14 cellular contexts compared by ENCODE assay signal in the genomic region with DNA sequence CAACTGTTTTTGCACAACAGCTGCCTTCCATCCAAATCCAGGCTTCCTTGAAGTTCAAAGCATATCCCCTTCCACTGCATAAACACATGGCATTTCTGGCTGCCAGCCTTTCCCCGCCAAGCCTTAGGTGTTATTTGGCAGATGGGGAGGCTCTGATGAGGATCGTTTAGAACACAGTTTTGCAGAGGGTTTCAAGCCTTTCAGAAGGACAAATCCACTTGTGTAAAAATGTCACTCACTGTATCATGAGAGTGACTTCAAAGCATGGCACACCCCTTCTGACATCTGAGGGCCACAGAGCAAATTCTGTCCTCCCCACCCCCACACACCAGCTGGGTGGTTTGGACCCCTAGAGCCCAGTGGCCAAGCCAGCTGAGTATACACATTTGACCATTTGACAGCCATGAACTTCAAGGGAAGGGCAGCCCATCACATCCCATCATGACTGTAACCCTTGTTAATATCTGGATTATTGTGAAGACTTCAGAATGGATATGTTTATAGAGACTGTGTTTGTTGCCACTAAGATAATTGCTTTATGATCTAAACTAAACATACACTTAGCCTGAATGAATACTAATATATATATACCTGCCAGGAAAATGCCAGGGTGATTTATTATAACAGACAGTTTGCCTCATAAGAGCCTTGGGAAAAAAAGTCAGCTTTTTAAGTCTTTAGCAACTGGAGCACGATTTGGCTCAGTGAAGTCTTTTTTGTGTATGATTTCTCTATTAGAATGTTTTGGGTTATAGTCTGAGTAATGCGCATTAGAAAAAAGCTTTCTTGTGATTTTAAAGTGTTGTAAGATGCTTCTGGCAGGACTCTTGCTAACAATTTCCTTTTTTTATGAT. TPM values are rescaled to one million over a fixed set of nuclear protein-coding genes. Genes with fewer than 3 reads are reported as not detected.
DNase-seq lines count a peak whose midpoint lies in the region; ATAC-seq and TF ChIP-seq lines count a peak whose summit lies in the region.
"Had no signal": no experiment of that assay in that cellular context is flagged by ENCODE, and none has a peak within 500 bp of the region (broad histone marks: within the 10 kb centered on the region; RNA-seq: fewer than 3 reads in every experiment).

No MANE protein-coding gene starts in this region.

- H3K27ac ChIP-seq in esophagus muscularis mucosa (replicated peaks in 1 of 4) (peak overlapping the region; percentile 72 to 81 (median 73)), prostate gland (peak overlapping the region; percentile 16 to 46)
- H3K27ac ChIP-seq: cardiac muscle cell, spleen had no signal

- H3K9me3 ChIP-seq in esophagus muscularis mucosa (no peaks in the 10 kb centered on the region), prostate gland (no peaks in the 10 kb centered on the region)
- H3K9me3 ChIP-seq: spleen had no signal

- H3K4me3 ChIP-seq in esophagus muscularis mucosa, result no peak overlapping the region
- no peak overlapping the region for H3K4me3 ChIP-seq in prostate gland
- H3K4me3 ChIP-seq: cardiac muscle cell, spleen had no signal

- H3K4me1 ChIP-seq in esophagus muscularis mucosa (peaks cover 22 to 96% (median 85%) of the 10 kb centered on the region in 4 donors), prostate gland (replicated peaks) (no peaks in the 10 kb centered on the region)

- no peak for TF ChIP-seq POLR2A in esophagus muscularis mucosa (IDR thresholded peaks at IDR 0.05; ENCODE audit: low read depth)
- TF ChIP-seq POLR2A in prostate gland (IDR thresholded peaks at IDR 0.05), result no peak

- ATAC-seq in HG03439 (IDR thresholded peaks at IDR 0.05; ENCODE audit: unreplicated experiment), result no peak
- ATAC-seq: HepG2; naive thymus-derived CD4-positive, alpha-beta T cell had no signal

- peak; percentile 60 for DNase-seq in EH (ENCODE audit: low read depth)
- DNase-seq in NCI-H2171 (lab: John Stamatoyannopoulos, UW), result peak; percentile 92
- no peak for DNase-seq in esophagus muscularis mucosa (ENCODE audit: extremely low spot score)
- peak; percentile 39 for DNase-seq in prostate gland (ENCODE audit: low spot score)
- DNase-seq in HuH-7 (ENCODE audit: low spot score), result no peak
- no peak for DNase-seq in NK-92 (lab: John Stamatoyannopoulos, UW; ENCODE audit: unreplicated experiment)
- no peak for DNase-seq in NCI-H82 treated with DMSO at 0.1 percent for 48 hours (lab: John Stamatoyannopoulos, UW; ENCODE audit: unreplicated experiment)
- DNase-seq: activated CD4-positive, alpha-beta T cell treated with anti-CD3 and anti-CD28 coated beads for 4 hours; CD8-positive, alpha-beta memory T cell; naive thymus-derived CD4-positive, alpha-beta T cell; spleen had no signal

- TF ChIP-seq CTCF in esophagus muscularis mucosa (IDR thresholded peaks at IDR 0.05) (no peak), prostate gland (IDR thresholded peaks at IDR 0.05) (no peak)

- no peak for TF ChIP-seq EP300 in esophagus muscularis mucosa (IDR thresholded peaks at IDR 0.05)

- no peaks in the 10 kb centered on the region for H3K27me3 ChIP-seq in esophagus muscularis mucosa
- no peaks in the 10 kb centered on the region for H3K27me3 ChIP-seq in prostate gland (replicated peaks; ENCODE audit: insufficient read depth)
- H3K27me3 ChIP-seq: cardiac muscle cell had no signal

- 37% methylated on average over 4 of the region's 4 CpGs for WGBS in esophagus muscularis mucosa
- WGBS in prostate gland, result 16% methylated on average over 4 of the region's 4 CpGs

- H3K36me3 ChIP-seq in esophagus muscularis mucosa (peaks cover 0 to 20% (median 0%) of the 10 kb centered on the region in 4 donors), prostate gland (no peaks in the 10 kb centered on the region)
- H3K36me3 ChIP-seq: cardiac muscle cell, spleen had no signal

- intact Hi-C loops in esophagus muscularis mucosa (cut with DNase I) (no loop called here), prostate gland (cut with DNase I) (loop anchor here (5.0 kb wide), 1 partner anchor 37 kb away; no protein-coding TSS in a partner anchor)

RNA-seq across cellular contexts. Expression of gene FBLN1, which starts 31.9 kb away (rescaled TPM):
- total RNA-seq in esophagus muscularis mucosa (100 to 1,000 TPM; 355 to 534 (median 417) TPM), prostate gland (100 to 1,000 TPM; 125 to 144 TPM)
- total RNA-seq: CD8-positive, alpha-beta memory T cell had no signal

Comparison
In these comparisons a context has a peak if more than half of its experiments do, and no peak if none do; other contexts are left out.
1. DNase-seq: peak in EH (single experiment), NCI-H2171 (single experiment) and prostate gland (single experiment); none in esophagus muscularis mucosa (single experiment), HuH-7 (single experiment), NK-92 (single experiment) and NCI-H82 treated with DMSO at 0.1 percent for 48 hours (single experiment).